Comparison of ENCODE assay signal across 13 cellular contexts in the genomic region with DNA sequence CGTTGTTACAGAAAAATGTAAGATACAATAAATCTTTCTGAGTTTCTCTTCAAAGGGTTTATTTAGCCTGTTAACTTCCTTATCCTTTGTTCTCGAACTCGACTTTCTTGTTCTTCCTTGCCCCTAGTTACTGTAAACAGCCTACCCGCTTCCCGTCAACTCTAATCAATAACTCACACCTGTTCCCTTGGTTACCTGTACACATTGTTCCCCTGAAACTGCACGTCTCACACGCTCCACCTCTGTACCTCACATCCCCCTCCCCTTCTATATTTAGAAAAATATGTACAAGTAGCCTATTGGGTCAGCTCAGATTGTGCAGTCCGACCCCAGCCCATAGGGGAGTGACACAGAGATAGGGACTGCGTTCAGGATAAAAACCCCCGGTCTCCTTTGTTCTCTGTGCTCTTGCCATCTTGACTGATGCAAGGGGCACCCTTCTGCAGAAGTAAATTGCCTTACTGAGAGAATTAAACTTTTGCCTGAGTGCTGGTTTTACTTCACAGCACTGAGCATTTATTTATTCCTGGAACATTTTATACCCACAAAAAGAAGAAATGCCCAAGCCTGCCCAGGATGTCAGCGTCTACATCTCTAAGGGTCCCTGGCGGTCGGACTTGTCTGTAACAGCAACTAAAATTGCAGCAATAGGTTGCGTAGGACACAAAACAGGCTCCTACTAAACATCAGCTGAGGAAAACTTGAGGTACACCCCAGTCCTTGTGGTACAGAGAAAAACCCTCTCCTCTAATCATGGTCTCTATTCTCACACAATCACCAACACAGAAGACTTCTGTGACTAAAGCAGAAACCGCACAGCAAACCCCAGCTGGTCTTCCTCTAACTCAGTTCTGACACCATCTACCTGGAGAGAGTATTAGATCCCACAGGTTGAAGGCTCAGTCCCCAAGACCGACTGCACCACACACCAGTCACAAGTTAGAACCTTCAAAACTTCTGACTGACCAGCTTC. TPM values are rescaled to one million over a fixed set of nuclear protein-coding genes. Genes with fewer than 3 reads are reported as not detected.
A peak's percentile ranks its signal among the peaks of the same experiment; 100 is the strongest.
DNase-seq lines count a peak whose midpoint lies in the region; TF ChIP-seq lines count a peak whose summit lies in the region.
"Had no signal": no experiment of that assay in that cellular context is flagged by ENCODE, and none has a peak within 500 bp of the region (broad histone marks: within the 10 kb centered on the region; RNA-seq: fewer than 3 reads in every experiment).

No MANE protein-coding gene starts in this region.

- no peak overlapping the region for H4K91ac ChIP-seq in H9 (ENCODE audit: insufficient read length, low read depth, low read length)

- WGBS in H9 (ENCODE audit: extremely low coverage, insufficient read length, low lambda C conversion rate) = no CpG with 5 or more reads among the region's 16 CpGs
- WGBS in tibial nerve, 2 donors = 80 to 81% methylated on average over 16 of the region's 16 CpGs

- intact Hi-C loops in breast epithelium (cut with DNase I; ENCODE audit: low total_unique reads) = no loop called here

- no peak overlapping the region for H2BK5ac ChIP-seq in H9 (ENCODE audit: insufficient read length, low read length)

- H2BK20ac ChIP-seq in H9 (ENCODE audit: low read depth, low read length, poor library complexity, severe bottlenecking) = no peak overlapping the region

- peaks cover 11% of the 10 kb centered on the region for H3K79me2 ChIP-seq in H9 (ENCODE audit: insufficient read depth, low read length)

- no peak overlapping the region for H4K5ac ChIP-seq in H9 (ENCODE audit: insufficient read length, low read depth, low read length)

- H3K27ac Mint-ChIP-seq in H9 (peak overlapping the region; percentile 73 to 85 (median 75); a peak in 5 of 7 replicates), mesothelial cell of epicardium (peak overlapping the region; percentile 100)
- H3K27ac Mint-ChIP-seq: B cell had no signal

- no peak overlapping the region for H3K9ac ChIP-seq in H9 (ENCODE audit: extremely low read depth, insufficient read length, low read length)

- TF ChIP-seq POLR2A in breast epithelium (IDR thresholded peaks at IDR 0.05) (no peak), tibial nerve (IDR thresholded peaks at IDR 0.05) (no peak)

- H2BK120ac ChIP-seq in H9 (ENCODE audit: low read depth, low read length, poor library complexity, severe bottlenecking) = no peak overlapping the region

- in situ Hi-C loops in G401 (cut with HindIII; ENCODE audit: low sequenced_read_pairs) = no loop called here

- H4K8ac ChIP-seq in H9 (replicated peaks; ENCODE audit: insufficient read length, low read depth, low read length) = no peak overlapping the region

- no peaks in the 10 kb centered on the region for H3K9me3 Mint-ChIP-seq in H9
- peaks cover 10% of the 10 kb centered on the region for H3K9me3 Mint-ChIP-seq in mesothelial cell of epicardium

- no peak overlapping the region for H3K4me3 Mint-ChIP-seq in H9
- no peak overlapping the region for H3K4me3 Mint-ChIP-seq in mesothelial cell of epicardium
- H3K4me3 Mint-ChIP-seq: B cell had no signal

- H3K36me3 Mint-ChIP-seq in H9 (ENCODE audit: insufficient read depth in 1 of 3, low read depth in 3 of 3) = peaks cover 19 to 58% (median 57%) of the 10 kb centered on the region in 3 experiments; a peak in 6 of 7 replicates
- peaks cover 42% of the 10 kb centered on the region for H3K36me3 Mint-ChIP-seq in mesothelial cell of epicardium

- peaks cover 14% of the 10 kb centered on the region for H3K79me1 ChIP-seq in H9 (ENCODE audit: insufficient read depth, low read depth, low read length, poor library complexity, severe bottlenecking)

- TF ChIP-seq CTCF in 22Rv1 (IDR thresholded peaks at IDR 0.05) (no peak), H9 (conservative IDR thresholded peaks at IDR 0.05) (no peak), breast epithelium (IDR thresholded peaks at IDR 0.05) (no peak), mesothelial cell of epicardium (IDR thresholded peaks at IDR 0.05; ENCODE audit: unreplicated experiment) (no peak), tibial nerve (IDR thresholded peaks at IDR 0.05) (no peak)

- TF ChIP-seq EP300 in tibial nerve (IDR thresholded peaks at IDR 0.05) = no peak

- H3K4me3 ChIP-seq in breast epithelium = peak overlapping the region in 1 of 3 donors; percentile 27
- H3K4me3 ChIP-seq in tibial nerve = no peak overlapping the region

- no peaks in the 10 kb centered on the region for H3K4me1 ChIP-seq in H9 (ENCODE audit: insufficient read depth, low read length)
- no peaks in the 10 kb centered on the region for H3K4me1 ChIP-seq in breast epithelium
- peaks cover 0 to 20% (median 0%) of the 10 kb centered on the region in 4 donors for H3K4me1 ChIP-seq in tibial nerve

- H2BK12ac ChIP-seq in H9 (ENCODE audit: insufficient read length, low read depth, low read length) = no peak overlapping the region

- H2AFZ ChIP-seq in H9 (ENCODE audit: low read length) = no peak overlapping the region

- H3K27me3 ChIP-seq in H9 (ENCODE audit: insufficient read depth, low read length) (no peaks in the 10 kb centered on the region), breast epithelium (no peaks in the 10 kb centered on the region), tibial nerve (no peaks in the 10 kb centered on the region)

- H3K23ac ChIP-seq in H9 (ENCODE audit: insufficient read length, low read depth, low read length) = no peak overlapping the region

- no peak overlapping the region for H3T11ph ChIP-seq in H9 (ENCODE audit: low read length)

- no peaks in the 10 kb centered on the region for H4K20me1 ChIP-seq in H9 (ENCODE audit: control insufficient read depth, insufficient read depth, insufficient read length)

- H2AK5ac ChIP-seq in H9 (ENCODE audit: insufficient read length, low read length) = no peak overlapping the region

- peak overlapping the region; percentile 66 for H3K27ac ChIP-seq in 22Rv1
- no peak overlapping the region for H3K27ac ChIP-seq in H9 (ENCODE audit: insufficient read length, low read depth, low read length)
- H3K27ac ChIP-seq in breast epithelium = peak overlapping the region; percentile 88 to 91
- H3K27ac ChIP-seq in tibial nerve = no peak overlapping the region

- no peak overlapping the region for H3K14ac ChIP-seq in H9 (ENCODE audit: insufficient read depth, low read length)

- DNase-seq in H9 = no peak
- DNase-seq in breast epithelium (ENCODE audit: low spot score in 2 of 2) = peak in 1 of 2 donors; percentile 63
- no peak for DNase-seq in mesothelial cell of epicardium (ENCODE audit: low spot score in 2 of 2, unreplicated experiment in 2 of 2)
- no peak for DNase-seq in G401 (ENCODE audit: low spot score)
- no peak for DNase-seq in stimulated activated CD4-positive, alpha-beta T cell treated with anti-CD3 and anti-CD28 coated beads, Interleukin-15, amount 100 ng/mL, for 24 hours
- DNase-seq in NCI-H2196 (lab: John Stamatoyannopoulos, UW; ENCODE audit: unreplicated experiment) = no peak
- no peak for DNase-seq in tibial nerve (ENCODE audit: low spot score in 2 of 2)
- DNase-seq: activated effector memory CD4-positive, alpha-beta T cell treated with Interleukin-2 at 50 U/mL for 16 hours; GOT3; left ventricle myocardium superior; NCI-H1694 treated with DMSO at 0.1 percent for 48 hours had no signal

- H3K4me1 Mint-ChIP-seq in H9 (peaks cover 3 to 9% of the 10 kb centered on the region in 2 experiments; a peak in 3 of 4 replicates), mesothelial cell of epicardium (peaks cover 18% of the 10 kb centered on the region)

- H2BK15ac ChIP-seq in H9 (ENCODE audit: low read depth, low read length) = no peak overlapping the region

- H3K9me3 ChIP-seq in H9 (ENCODE audit: control insufficient read depth, low read depth, low read length) (no peaks in the 10 kb centered on the region), breast epithelium (peaks cover 0 to 11% of the 10 kb centered on the region in 2 donors), tibial nerve (no peaks in the 10 kb centered on the region)

- H3K27me3 Mint-ChIP-seq in H9 (ENCODE audit: low read depth) (no peaks in the 10 kb centered on the region), mesothelial cell of epicardium (ENCODE audit: low read depth) (no peaks in the 10 kb centered on the region)
- H3K27me3 Mint-ChIP-seq: B cell had no signal

- no peak overlapping the region for H3K4me2 ChIP-seq in H9 (ENCODE audit: insufficient read depth, insufficient read length, low read length)

- no peak overlapping the region for H3K56ac ChIP-seq in H9 (ENCODE audit: insufficient read length, low read depth, low read length)

- H3K36me3 ChIP-seq in breast epithelium (no peaks in the 10 kb centered on the region), tibial nerve (peaks cover 0 to 51% (median 0%) of the 10 kb centered on the region in 3 donors)

- H3K23me2 ChIP-seq in H9 (ENCODE audit: insufficient read length, low read depth, low read length, poor library complexity, severe bottlenecking) = no peaks in the 10 kb centered on the region

- H3K4ac ChIP-seq in H9 (ENCODE audit: low read depth, low read length) = no peak overlapping the region

- no peak overlapping the region for H3K18ac ChIP-seq in H9 (ENCODE audit: insufficient read length, low read depth, low read length)

RNA-seq across cellular contexts. Expression of gene WDR45B, which starts 11.3 kb away (rescaled TPM):
- total RNA-seq in H9 (2021) = 105 and 110 TPM in 2 replicates
- 100 to 1,000 TPM in 1 of 3 donors, 10 to 100 TPM in 2; 74.2 to 118 (median 83.9) TPM for total RNA-seq in breast epithelium
- total RNA-seq in mesothelial cell of epicardium = 90.2 to 93.3 TPM (median 92.3 TPM) in 3 replicates
- 109 and 117 TPM in 2 replicates for total RNA-seq in G401 (2014; rRNA removed; shearing (Covaris generic))
- total RNA-seq in tibial nerve = 100 to 1,000 TPM in 1 of 4 donors, 10 to 100 TPM in 3; 64.9 to 114 (median 88.5) TPM

Comparison
In these comparisons a context has a peak if more than half of its experiments do, and no peak if none do; other contexts are left out.
1. H3K27ac ChIP-seq: peak in 22Rv1 (single experiment) and breast epithelium (2 of 2); none in H9 (single experiment) and tibial nerve (0 of 4).